ENCODE assay signal across 1 cellular context in the genomic region with DNA sequence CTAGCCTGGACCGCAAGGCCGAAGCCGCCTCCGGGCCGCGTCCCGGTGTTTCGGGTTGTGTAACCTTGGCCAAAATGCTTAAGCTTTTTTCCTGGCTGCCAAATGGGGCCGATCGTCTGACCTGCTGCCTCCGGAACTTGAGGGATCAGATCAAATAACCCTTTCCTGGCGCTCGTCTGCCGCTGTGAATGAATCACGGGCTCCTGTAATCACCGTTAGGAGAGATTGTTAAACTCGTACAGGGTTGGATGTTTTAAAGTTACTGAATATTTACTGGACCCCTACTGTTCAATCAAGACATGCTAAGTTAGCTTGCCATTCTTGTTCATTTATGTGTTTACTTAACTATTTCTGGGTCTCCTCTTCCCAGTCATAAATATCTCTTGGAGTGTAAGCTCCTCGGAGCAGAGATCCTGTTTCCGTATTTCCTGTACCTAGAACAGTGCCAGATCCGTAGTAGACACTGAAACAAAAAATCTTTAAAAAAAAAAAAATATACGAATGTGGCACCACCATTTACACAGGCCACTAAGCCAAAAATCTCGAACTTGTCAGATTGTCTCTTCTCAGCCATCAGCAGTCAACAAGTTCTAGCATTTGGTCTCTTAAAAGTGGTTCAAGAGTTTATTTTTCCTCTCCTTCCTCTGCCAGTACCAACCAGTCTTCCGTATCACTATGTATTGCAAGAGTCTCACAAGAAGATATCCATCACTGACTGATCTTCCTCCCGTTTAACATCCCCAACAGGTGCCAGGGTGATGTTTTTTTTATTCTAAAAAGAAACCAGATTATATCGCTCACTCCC.
TF ChIP-seq lines count a peak whose summit lies in the region.

No MANE protein-coding gene starts in this region.

TF ChIP-seq in HEK293, 187 proteins besides CTCF, POLR2A, EP300 and RAD21 (continued from another document and continues in another):
- TF ChIP-seq, protein P1, sequence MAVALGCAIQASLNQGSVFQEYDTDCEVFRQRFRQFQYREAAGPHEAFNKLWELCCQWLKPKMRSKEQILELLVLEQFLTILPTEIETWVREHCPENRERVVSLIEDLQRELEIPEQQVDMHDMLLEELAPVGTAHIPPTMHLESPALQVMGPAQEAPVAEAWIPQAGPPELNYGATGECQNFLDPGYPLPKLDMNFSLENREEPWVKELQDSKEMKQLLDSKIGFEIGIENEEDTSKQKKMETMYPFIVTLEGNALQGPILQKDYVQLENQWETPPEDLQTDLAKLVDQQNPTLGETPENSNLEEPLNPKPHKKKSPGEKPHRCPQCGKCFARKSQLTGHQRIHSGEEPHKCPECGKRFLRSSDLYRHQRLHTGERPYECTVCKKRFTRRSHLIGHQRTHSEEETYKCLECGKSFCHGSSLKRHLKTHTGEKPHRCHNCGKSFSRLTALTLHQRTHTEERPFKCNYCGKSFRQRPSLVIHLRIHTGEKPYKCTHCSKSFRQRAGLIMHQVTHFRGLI (tag by site-specific recombination; IDR thresholded peaks at IDR 0.05), result 0 out of 2 replicates have a peak, but pooled peaks have one; percentile 12
- no peak for TF ChIP-seq ZFP3 (tag by site-specific recombination; IDR thresholded peaks at IDR 0.05; ENCODE audit: low read depth)
- TF ChIP-seq, protein P2, sequence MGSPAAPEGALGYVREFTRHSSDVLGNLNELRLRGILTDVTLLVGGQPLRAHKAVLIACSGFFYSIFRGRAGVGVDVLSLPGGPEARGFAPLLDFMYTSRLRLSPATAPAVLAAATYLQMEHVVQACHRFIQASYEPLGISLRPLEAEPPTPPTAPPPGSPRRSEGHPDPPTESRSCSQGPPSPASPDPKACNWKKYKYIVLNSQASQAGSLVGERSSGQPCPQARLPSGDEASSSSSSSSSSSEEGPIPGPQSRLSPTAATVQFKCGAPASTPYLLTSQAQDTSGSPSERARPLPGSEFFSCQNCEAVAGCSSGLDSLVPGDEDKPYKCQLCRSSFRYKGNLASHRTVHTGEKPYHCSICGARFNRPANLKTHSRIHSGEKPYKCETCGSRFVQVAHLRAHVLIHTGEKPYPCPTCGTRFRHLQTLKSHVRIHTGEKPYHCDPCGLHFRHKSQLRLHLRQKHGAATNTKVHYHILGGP (tag by site-specific recombination; IDR thresholded peaks at IDR 0.05), result no peak
- no peak for TF ChIP-seq ZNF214 (tag by site-specific recombination; IDR thresholded peaks at IDR 0.05; ENCODE audit: borderline replicate concordance)
- TF ChIP-seq ZNF747 (tag by site-specific recombination; IDR thresholded peaks at IDR 0.05), result no peak
- TF ChIP-seq, protein P3, sequence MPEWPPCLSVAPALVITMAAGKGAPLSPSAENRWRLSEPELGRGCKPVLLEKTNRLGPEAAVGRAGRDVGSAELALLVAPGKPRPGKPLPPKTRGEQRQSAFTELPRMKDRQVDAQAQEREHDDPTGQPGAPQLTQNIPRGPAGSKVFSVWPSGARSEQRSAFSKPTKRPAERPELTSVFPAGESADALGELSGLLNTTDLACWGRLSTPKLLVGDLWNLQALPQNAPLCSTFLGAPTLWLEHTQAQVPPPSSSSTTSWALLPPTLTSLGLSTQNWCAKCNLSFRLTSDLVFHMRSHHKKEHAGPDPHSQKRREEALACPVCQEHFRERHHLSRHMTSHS (tag by site-specific recombination; IDR thresholded peaks at IDR 0.05), result no peak
- TF ChIP-seq, protein P4, sequence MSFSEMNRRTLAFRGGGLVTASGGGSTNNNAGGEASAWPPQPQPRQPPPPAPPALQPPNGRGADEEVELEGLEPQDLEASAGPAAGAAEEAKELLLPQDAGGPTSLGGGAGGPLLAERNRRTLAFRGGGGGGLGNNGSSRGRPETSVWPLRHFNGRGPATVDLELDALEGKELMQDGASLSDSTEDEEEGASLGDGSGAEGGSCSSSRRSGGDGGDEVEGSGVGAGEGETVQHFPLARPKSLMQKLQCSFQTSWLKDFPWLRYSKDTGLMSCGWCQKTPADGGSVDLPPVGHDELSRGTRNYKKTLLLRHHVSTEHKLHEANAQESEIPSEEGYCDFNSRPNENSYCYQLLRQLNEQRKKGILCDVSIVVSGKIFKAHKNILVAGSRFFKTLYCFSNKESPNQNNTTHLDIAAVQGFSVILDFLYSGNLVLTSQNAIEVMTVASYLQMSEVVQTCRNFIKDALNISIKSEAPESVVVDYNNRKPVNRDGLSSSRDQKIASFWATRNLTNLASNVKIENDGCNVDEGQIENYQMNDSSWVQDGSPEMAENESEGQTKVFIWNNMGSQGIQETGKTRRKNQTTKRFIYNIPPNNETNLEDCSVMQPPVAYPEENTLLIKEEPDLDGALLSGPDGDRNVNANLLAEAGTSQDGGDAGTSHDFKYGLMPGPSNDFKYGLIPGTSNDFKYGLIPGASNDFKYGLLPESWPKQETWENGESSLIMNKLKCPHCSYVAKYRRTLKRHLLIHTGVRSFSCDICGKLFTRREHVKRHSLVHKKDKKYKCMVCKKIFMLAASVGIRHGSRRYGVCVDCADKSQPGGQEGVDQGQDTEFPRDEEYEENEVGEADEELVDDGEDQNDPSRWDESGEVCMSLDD (tag by site-specific recombination; IDR thresholded peaks at IDR 0.05), result no peak
- TF ChIP-seq, protein P5, sequence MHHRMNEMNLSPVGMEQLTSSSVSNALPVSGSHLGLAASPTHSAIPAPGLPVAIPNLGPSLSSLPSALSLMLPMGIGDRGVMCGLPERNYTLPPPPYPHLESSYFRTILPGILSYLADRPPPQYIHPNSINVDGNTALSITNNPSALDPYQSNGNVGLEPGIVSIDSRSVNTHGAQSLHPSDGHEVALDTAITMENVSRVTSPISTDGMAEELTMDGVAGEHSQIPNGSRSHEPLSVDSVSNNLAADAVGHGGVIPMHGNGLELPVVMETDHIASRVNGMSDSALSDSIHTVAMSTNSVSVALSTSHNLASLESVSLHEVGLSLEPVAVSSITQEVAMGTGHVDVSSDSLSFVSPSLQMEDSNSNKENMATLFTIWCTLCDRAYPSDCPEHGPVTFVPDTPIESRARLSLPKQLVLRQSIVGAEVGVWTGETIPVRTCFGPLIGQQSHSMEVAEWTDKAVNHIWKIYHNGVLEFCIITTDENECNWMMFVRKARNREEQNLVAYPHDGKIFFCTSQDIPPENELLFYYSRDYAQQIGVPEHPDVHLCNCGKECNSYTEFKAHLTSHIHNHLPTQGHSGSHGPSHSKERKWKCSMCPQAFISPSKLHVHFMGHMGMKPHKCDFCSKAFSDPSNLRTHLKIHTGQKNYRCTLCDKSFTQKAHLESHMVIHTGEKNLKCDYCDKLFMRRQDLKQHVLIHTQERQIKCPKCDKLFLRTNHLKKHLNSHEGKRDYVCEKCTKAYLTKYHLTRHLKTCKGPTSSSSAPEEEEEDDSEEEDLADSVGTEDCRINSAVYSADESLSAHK (tag by site-specific recombination; IDR thresholded peaks at IDR 0.05), result no peak
- TF ChIP-seq ZNF624 (tag by site-specific recombination; IDR thresholded peaks at IDR 0.05), result no peak
- peak; percentile 51; the same call in 1 of the 2 replicates for TF ChIP-seq MZF1 (tag by site-specific recombination; IDR thresholded peaks at IDR 0.05; ENCODE audit: borderline replicate concordance)
- TF ChIP-seq ZNF202 (tag by site-specific recombination; IDR thresholded peaks at IDR 0.05; ENCODE audit: borderline replicate concordance), result no peak
- TF ChIP-seq ZNF549 (tag by site-specific recombination; IDR thresholded peaks at IDR 0.05), result no peak
- no peak for TF ChIP-seq ZNF416 (tag by site-specific recombination; IDR thresholded peaks at IDR 0.05)
- no peak for TF ChIP-seq SP2 (tag by site-specific recombination; IDR thresholded peaks at IDR 0.05)
- TF ChIP-seq ZNF629 (tag by site-specific recombination; IDR thresholded peaks at IDR 0.05), result peak; percentile 43; the same call in 1 of the 2 replicates
- TF ChIP-seq ZNF561 (tag by site-specific recombination; IDR thresholded peaks at IDR 0.05; ENCODE audit: borderline replicate concordance), result no peak
- TF ChIP-seq, protein P6, sequence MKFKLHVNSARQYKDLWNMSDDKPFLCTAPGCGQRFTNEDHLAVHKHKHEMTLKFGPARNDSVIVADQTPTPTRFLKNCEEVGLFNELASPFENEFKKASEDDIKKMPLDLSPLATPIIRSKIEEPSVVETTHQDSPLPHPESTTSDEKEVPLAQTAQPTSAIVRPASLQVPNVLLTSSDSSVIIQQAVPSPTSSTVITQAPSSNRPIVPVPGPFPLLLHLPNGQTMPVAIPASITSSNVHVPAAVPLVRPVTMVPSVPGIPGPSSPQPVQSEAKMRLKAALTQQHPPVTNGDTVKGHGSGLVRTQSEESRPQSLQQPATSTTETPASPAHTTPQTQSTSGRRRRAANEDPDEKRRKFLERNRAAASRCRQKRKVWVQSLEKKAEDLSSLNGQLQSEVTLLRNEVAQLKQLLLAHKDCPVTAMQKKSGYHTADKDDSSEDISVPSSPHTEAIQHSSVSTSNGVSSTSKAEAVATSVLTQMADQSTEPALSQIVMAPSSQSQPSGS (tag by site-specific recombination; IDR thresholded peaks at IDR 0.05; ENCODE audit: low read depth), result no peak
- no peak for TF ChIP-seq KLF10 (tag by site-specific recombination; IDR thresholded peaks at IDR 0.05)
- no peak for TF ChIP-seq ZNF112 (tag by site-specific recombination; IDR thresholded peaks at IDR 0.05)
- peak; percentile 12; the same call in 1 of the 2 replicates for TF ChIP-seq ZIC2 (tag by site-specific recombination; IDR thresholded peaks at IDR 0.05)
- no peak for TF ChIP-seq ZNF121 (tag by site-specific recombination; IDR thresholded peaks at IDR 0.05)
- TF ChIP-seq ZNF791 (tag by site-specific recombination; IDR thresholded peaks at IDR 0.05), result no peak
- no peak for TF ChIP-seq ZNF37A (tag by site-specific recombination; IDR thresholded peaks at IDR 0.05)
- 0 out of 2 replicates have a peak, but pooled peaks have one; percentile 21 for TF ChIP-seq ZNF596 (tag by site-specific recombination; IDR thresholded peaks at IDR 0.05)
- TF ChIP-seq SCRT1 (tag by site-specific recombination; IDR thresholded peaks at IDR 0.05; ENCODE audit: borderline replicate concordance), result no peak; the same call in 1 of the 2 replicates
- no peak for TF ChIP-seq ZNF354C (tag by site-specific recombination; IDR thresholded peaks at IDR 0.05; ENCODE audit: borderline replicate concordance, low read depth)
- TF ChIP-seq, protein P7, sequence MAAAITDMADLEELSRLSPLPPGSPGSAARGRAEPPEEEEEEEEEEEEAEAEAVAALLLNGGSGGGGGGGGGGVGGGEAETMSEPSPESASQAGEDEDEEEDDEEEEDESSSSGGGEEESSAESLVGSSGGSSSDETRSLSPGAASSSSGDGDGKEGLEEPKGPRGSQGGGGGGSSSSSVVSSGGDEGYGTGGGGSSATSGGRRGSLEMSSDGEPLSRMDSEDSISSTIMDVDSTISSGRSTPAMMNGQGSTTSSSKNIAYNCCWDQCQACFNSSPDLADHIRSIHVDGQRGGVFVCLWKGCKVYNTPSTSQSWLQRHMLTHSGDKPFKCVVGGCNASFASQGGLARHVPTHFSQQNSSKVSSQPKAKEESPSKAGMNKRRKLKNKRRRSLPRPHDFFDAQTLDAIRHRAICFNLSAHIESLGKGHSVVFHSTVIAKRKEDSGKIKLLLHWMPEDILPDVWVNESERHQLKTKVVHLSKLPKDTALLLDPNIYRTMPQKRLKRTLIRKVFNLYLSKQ (tag by site-specific recombination; IDR thresholded peaks at IDR 0.05; ENCODE audit: borderline replicate concordance), result no peak
- TF ChIP-seq ZNF404 (tag by site-specific recombination; IDR thresholded peaks at IDR 0.05), result no peak
- TF ChIP-seq ZNF660 (tag by site-specific recombination; IDR thresholded peaks at IDR 0.05), result peak; percentile 84
- no peak for TF ChIP-seq ZFP41 (tag by site-specific recombination; IDR thresholded peaks at IDR 0.05; ENCODE audit: borderline replicate concordance)
- no peak for TF ChIP-seq ZNF221 (tag by site-specific recombination; IDR thresholded peaks at IDR 0.05; ENCODE audit: borderline replicate concordance)
- no peak for TF ChIP-seq ZNF585B (tag by site-specific recombination; IDR thresholded peaks at IDR 0.05)
- no peak for TF ChIP-seq ZNF223 (tag by site-specific recombination; IDR thresholded peaks at IDR 0.05)
- TF ChIP-seq, protein P8, sequence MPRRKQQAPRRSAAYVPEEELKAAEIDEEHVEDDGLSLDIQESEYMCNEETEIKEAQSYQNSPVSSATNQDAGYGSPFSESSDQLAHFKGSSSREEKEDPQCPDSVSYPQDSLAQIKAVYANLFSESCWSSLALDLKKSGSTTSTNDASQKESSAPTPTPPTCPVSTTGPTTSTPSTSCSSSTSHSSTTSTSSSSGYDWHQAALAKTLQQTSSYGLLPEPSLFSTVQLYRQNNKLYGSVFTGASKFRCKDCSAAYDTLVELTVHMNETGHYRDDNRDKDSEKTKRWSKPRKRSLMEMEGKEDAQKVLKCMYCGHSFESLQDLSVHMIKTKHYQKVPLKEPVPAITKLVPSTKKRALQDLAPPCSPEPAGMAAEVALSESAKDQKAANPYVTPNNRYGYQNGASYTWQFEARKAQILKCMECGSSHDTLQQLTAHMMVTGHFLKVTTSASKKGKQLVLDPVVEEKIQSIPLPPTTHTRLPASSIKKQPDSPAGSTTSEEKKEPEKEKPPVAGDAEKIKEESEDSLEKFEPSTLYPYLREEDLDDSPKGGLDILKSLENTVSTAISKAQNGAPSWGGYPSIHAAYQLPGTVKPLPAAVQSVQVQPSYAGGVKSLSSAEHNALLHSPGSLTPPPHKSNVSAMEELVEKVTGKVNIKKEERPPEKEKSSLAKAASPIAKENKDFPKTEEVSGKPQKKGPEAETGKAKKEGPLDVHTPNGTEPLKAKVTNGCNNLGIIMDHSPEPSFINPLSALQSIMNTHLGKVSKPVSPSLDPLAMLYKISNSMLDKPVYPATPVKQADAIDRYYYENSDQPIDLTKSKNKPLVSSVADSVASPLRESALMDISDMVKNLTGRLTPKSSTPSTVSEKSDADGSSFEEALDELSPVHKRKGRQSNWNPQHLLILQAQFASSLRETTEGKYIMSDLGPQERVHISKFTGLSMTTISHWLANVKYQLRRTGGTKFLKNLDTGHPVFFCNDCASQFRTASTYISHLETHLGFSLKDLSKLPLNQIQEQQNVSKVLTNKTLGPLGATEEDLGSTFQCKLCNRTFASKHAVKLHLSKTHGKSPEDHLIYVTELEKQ (tag by site-specific recombination; IDR thresholded peaks at IDR 0.05; ENCODE audit: borderline replicate concordance), result no peak
- TF ChIP-seq, protein P9, sequence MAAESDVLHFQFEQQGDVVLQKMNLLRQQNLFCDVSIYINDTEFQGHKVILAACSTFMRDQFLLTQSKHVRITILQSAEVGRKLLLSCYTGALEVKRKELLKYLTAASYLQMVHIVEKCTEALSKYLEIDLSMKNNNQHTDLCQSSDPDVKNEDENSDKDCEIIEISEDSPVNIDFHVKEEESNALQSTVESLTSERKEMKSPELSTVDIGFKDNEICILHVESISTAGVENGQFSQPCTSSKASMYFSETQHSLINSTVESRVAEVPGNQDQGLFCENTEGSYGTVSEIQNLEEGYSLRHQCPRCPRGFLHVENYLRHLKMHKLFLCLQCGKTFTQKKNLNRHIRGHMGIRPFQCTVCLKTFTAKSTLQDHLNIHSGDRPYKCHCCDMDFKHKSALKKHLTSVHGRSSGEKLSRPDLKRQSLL (tag by site-specific recombination; IDR thresholded peaks at IDR 0.05), result no peak
- no peak for TF ChIP-seq ZNF707 (tag by site-specific recombination; IDR thresholded peaks at IDR 0.05)
- no peak for TF ChIP-seq ZBTB21 (tag by site-specific recombination; IDR thresholded peaks at IDR 0.05)
- TF ChIP-seq ZNF677 (tag by site-specific recombination; IDR thresholded peaks at IDR 0.05), result no peak
- 0 out of 2 replicates have a peak, but pooled peaks have one; percentile 57 for TF ChIP-seq TRIM28 (IDR thresholded peaks at IDR 0.05; ENCODE audit: borderline replicate concordance, low read length)
- TF ChIP-seq ZNF23 (tag by site-specific recombination; IDR thresholded peaks at IDR 0.05; ENCODE audit: borderline replicate concordance), result no peak
- TF ChIP-seq ZNF335 (tag by site-specific recombination; conservative IDR thresholded peaks at IDR 0.05), result peak; percentile 68
- TF ChIP-seq ZNF324 (tag by site-specific recombination; IDR thresholded peaks at IDR 0.05), result no peak
- no peak for TF ChIP-seq ZNF311 (tag by site-specific recombination; IDR thresholded peaks at IDR 0.05; ENCODE audit: borderline replicate concordance)
- TF ChIP-seq ZNF600 (tag by site-specific recombination; IDR thresholded peaks at IDR 0.05), result no peak; the same call in none of the 2 replicates
- TF ChIP-seq EGR2 (tag by site-specific recombination; IDR thresholded peaks at IDR 0.05; ENCODE audit: low read depth), result no peak
